Comparison of ENCODE assay signal across 28 cellular contexts in the genomic region with DNA sequence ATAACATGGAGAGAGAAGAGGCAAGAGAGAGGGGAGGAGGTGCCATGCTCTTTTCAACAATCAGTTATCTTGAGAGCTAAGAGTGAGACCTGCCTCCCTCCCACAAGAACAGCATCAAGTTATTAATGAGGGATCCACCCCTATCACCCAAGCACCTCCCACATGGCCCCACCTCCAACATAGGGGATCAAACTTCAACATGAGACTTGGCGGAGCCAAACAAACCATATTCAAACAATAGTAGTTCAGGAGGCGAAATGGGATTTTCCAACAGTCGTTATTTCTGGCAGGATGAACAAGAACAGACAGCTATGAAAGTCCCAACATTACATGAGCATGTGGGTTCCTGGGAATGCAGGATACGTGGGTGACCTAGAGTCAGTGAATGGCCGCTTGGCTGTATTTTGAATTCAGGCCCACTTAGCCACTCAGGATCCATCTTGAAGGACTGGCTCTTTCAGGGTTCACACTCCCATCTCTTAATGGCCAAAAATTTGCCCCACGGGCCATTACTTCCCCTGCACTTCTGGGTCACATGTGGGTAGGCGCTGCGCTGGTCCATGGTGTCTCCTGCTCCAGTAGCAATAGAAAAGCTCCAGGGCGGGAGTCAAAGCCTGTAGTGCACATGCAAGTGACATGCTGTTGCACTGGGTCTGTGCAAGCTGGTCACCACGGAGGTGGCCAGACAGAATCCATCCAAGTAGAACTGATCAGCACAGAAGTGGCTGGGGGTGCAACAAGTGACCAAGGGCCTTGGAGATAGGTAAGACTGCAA. TPM values are rescaled to one million over a fixed set of nuclear protein-coding genes. Genes with fewer than 3 reads are reported as not detected.
A peak's percentile ranks its signal among the peaks of the same experiment; 100 is the strongest.
DNase-seq lines count a peak whose midpoint lies in the region; ATAC-seq and TF ChIP-seq lines count a peak whose summit lies in the region.
"Had no signal": no experiment of that assay in that cellular context is flagged by ENCODE, and none has a peak within 500 bp of the region (broad histone marks: within the 10 kb centered on the region; RNA-seq: fewer than 3 reads in every experiment).

No MANE protein-coding gene starts in this region.

- intact Hi-C loops in HCT116 (cut with micrococcal nuclease), result no loop called here
- intact Hi-C loops in aorta (cut with DNase I), result no loop called here

- no peak overlapping the region for H3K4me2 ChIP-seq in HCT116 (ENCODE audit: low read length)
- H3K4me2 ChIP-seq: A549 had no signal

- H4K20me1 ChIP-seq in HCT116 (ENCODE audit: insufficient read depth), result no peaks in the 10 kb centered on the region

- POLR2A ChIA-PET in HCT116 (lab: Charles Lee), result no interaction called here

- RAD21 ChIA-PET in HCT116 (lab: Charles Lee; ENCODE audit: low non-redundant PET in 1 of 2, low total read pairs in 2 of 2, uncharacterized antibody in 2 of 2, unreplicated experiment in 2 of 2), result no interaction called here

- H3K79me2 ChIP-seq in HCT116 (ENCODE audit: insufficient read depth, low read length), result no peaks in the 10 kb centered on the region

- BruUV-seq in HCT116 (replicated peaks; lab: Mats Ljungman, UMichigan), result no TSS peak

- H3K4me1 ChIP-seq in HCT116 (ENCODE audit: control insufficient read depth in 1 of 2, insufficient read depth in 2 of 2, low read length in 2 of 2), result peaks cover 0 to 7% of the 10 kb centered on the region in 2 experiments; a peak in 2 of 4 replicates
- H3K4me1 ChIP-seq in SJSA1 (replicated peaks), result peaks cover 52% of the 10 kb centered on the region
- no peaks in the 10 kb centered on the region for H3K4me1 ChIP-seq in aorta (ENCODE audit: control insufficient read depth in 1 of 2, insufficient read depth in 2 of 2, low read length in 2 of 2)
- H3K4me1 ChIP-seq: body of pancreas, pancreas had no signal

- CTCF ChIA-PET in HCT116 (lab: Charles Lee), result no interaction called here

- H3K27me3 ChIP-seq in HCT116 (ENCODE audit: insufficient read depth, low read length), result no peaks in the 10 kb centered on the region
- no peaks in the 10 kb centered on the region for H3K27me3 ChIP-seq in SJSA1 (replicated peaks)
- H3K27me3 ChIP-seq in aorta (ENCODE audit: control insufficient read depth in 1 of 2, insufficient read depth in 2 of 2, low read length in 1 of 2), result no peaks in the 10 kb centered on the region
- H3K27me3 ChIP-seq: foreskin keratinocyte, pancreas, spleen had no signal

- ATAC-seq in HCT116 (0 out of 2 replicates have a peak, but pooled peaks have one; percentile 47), left lobe of liver (peak; percentile 80), aorta (ENCODE audit: low FRiP score) (no peak)
- ATAC-seq: body of pancreas; left lung; natural killer cell; pancreas; Right ventricle myocardium inferior; stimulated activated memory B cell treated with anti-CD40 and anti-IgM and Interleukin-4, amounts not matched to agents 10 μg/mL and 1 μg/mL and 100 μg/mL, for 72 hours had no signal

- peak; percentile 16 for DNase-seq in A172 (ENCODE audit: low spot score)
- DNase-seq in HCT116 (ENCODE audit: low read depth, low spot score), result no peak
- peak; percentile 58 to 67 for DNase-seq in SJSA1 (ENCODE audit: low read depth in 1 of 2, low spot score in 2 of 2)
- DNase-seq in left lobe of liver (ENCODE audit: low spot score), result no peak
- no peak for DNase-seq in ureter (ENCODE audit: low spot score)
- no peak for DNase-seq in NCI-H2171 treated with DMSO at 0.1 percent for 48 hours (lab: John Stamatoyannopoulos, UW)
- DNase-seq in aorta, result no peak
- DNase-seq in effector CD4-positive, alpha-beta T cell, result no peak
- DNase-seq: activated CD4-positive, alpha-beta T cell treated with anti-CD3 and anti-CD28 coated beads, Interleukin-2, amount 50 U/mL, for 4 hours; activated CD4-positive, CD25-positive, alpha-beta regulatory T cell; activated effector memory CD4-positive, alpha-beta T cell treated with Interleukin-2 at 50 U/mL for 16 hours; activated naive CD8-positive, alpha-beta T cell treated with anti-CD3 and anti-CD28 coated beads, Interleukin-2, amount 10 ng/mL, durations not matched to agents 7 days and 5 days; body of pancreas; cerebellar nuclear complex; effector memory CD4-positive, alpha-beta T cell; KG1; left lung; midbrain; natural killer cell; NCI-H146; NCI-H2171; pancreas; spleen; stimulated activated CD4-positive, alpha-beta T cell treated with anti-CD3 and anti-CD28 coated beads, Interleukin-4, amount 100 ng/mL, for 1 hour had no signal

- no peak overlapping the region for H3K9ac ChIP-seq in HCT116 (ENCODE audit: low read length)

- TF ChIP-seq RAD21 in HCT116 (IDR thresholded peaks at IDR 0.05; ENCODE audit: low read depth), result no peak

- H2AFZ ChIP-seq in HCT116 (ENCODE audit: low read depth, low read length, poor library complexity, severe bottlenecking), result peak overlapping the region; percentile 16

- H3K4me3 ChIP-seq in HCT116 (replicated peaks in 1 of 2; ENCODE audit: low read depth in 1 of 2, low read length in 2 of 2), result no peak overlapping the region
- H3K4me3 ChIP-seq in SJSA1, result no peak overlapping the region
- H3K4me3 ChIP-seq in aorta (ENCODE audit: low read length in 2 of 2), result no peak overlapping the region
- H3K4me3 ChIP-seq: A549, body of pancreas, left lung, pancreas had no signal

- H3K9me3 ChIP-seq in HCT116 (ENCODE audit: control insufficient read depth in 1 of 2, insufficient read depth in 1 of 2, low read depth in 1 of 2, low read length in 2 of 2), result no peaks in the 10 kb centered on the region
- H3K9me3 ChIP-seq in SJSA1 (replicated peaks), result no peaks in the 10 kb centered on the region
- H3K9me3 ChIP-seq in aorta (ENCODE audit: control insufficient read depth, low read length), result no peaks in the 10 kb centered on the region
- H3K9me3 ChIP-seq: A549, body of pancreas, left lung, pancreas, spleen had no signal

- no peaks in the 10 kb centered on the region for H3K9me2 ChIP-seq in HCT116 (ENCODE audit: insufficient read depth)

- H3K27ac ChIP-seq in HCT116 (ENCODE audit: low read depth, low read length), result no peak overlapping the region
- H3K27ac ChIP-seq in SJSA1, result 0 out of 2 replicates have a peak overlapping the region, but pooled peaks have one; percentile 12
- no peak overlapping the region for H3K27ac ChIP-seq in aorta (ENCODE audit: low read depth in 1 of 2, low read length in 2 of 2)
- H3K27ac ChIP-seq: A549, body of pancreas, foreskin keratinocyte, left lung, pancreas had no signal

- no peak for TF ChIP-seq POLR2A in HCT116 (IDR thresholded peaks at IDR 0.05; ENCODE audit: borderline replicate concordance, extremely low read depth, insufficient read depth, insufficient read length)

- WGBS in aorta, 2 donors, result 78 to 82% methylated on average over 10 of the region's 10 CpGs

- no peaks in the 10 kb centered on the region for H3K36me3 ChIP-seq in HCT116 (ENCODE audit: control insufficient read depth in 1 of 2, insufficient read depth in 2 of 2, low read length in 2 of 2)
- H3K36me3 ChIP-seq in SJSA1, result no peaks in the 10 kb centered on the region
- H3K36me3 ChIP-seq in aorta (ENCODE audit: control insufficient read depth in 1 of 2, insufficient read depth in 2 of 2, low read length in 1 of 2), result no peaks in the 10 kb centered on the region
- H3K36me3 ChIP-seq: left lung, pancreas, spleen had no signal

- TF ChIP-seq CTCF in HCT116 (IDR thresholded peaks at IDR 0.05 in 2 of 3, conservative IDR thresholded peaks at IDR 0.05 in 1 of 3; ENCODE audit: borderline replicate concordance in 1 of 3, insufficient read depth in 1 of 3, low read depth in 2 of 3, low read length in 2 of 3), result no peak

RNA-seq across cellular contexts. Expression of a gene that starts 7.1 kb away (rescaled TPM):
- 57.3 and 59.7 TPM in 2 replicates for total RNA-seq in A172 (2014; rRNA removed; shearing (Covaris generic))
- total RNA-seq in HCT116 (2021; ENCODE audit: unreplicated experiment) (51.9 TPM), left lobe of liver (16.5 TPM), ureter (50.1 TPM), aorta (10 to 100 TPM; 27.5 to 31.4 TPM)
- polyA plus RNA-seq in HCT116 (2012), result 26.8 and 31.6 TPM in 2 replicates
- 60.9 and 78.4 TPM in 2 replicates for total RNA-seq in SJSA1 (2014; rRNA removed; shearing (Covaris generic))
- polyA plus RNA-seq in aorta, result 10 to 100 TPM in 1 of 2 donors, 1 to 10 TPM in 1; 5.0 to 10.3 TPM

RNA-seq across cellular contexts. Expression of a gene that starts 24.8 kb away (rescaled TPM):
- total RNA-seq in A172 (2014; rRNA removed; shearing (Covaris generic)), result 193 and 203 TPM in 2 replicates
- 58.6 TPM for total RNA-seq in HCT116 (2021; ENCODE audit: unreplicated experiment)
- 63.3 and 67.8 TPM in 2 replicates for polyA plus RNA-seq in HCT116 (2012)
- total RNA-seq in SJSA1 (2014; rRNA removed; shearing (Covaris generic)), result 177 and 206 TPM in 2 replicates
- 37.3 TPM for total RNA-seq in left lobe of liver
- 66.1 TPM for total RNA-seq in ureter
- total RNA-seq in aorta, result 100 to 1,000 TPM in 1 of 2 donors, 10 to 100 TPM in 1; 86.7 to 124 TPM
- 100 to 1,000 TPM; 143 to 160 TPM for polyA plus RNA-seq in aorta

RNA-seq across cellular contexts. Expression of a gene that starts 52.6 kb away (rescaled TPM):
- total RNA-seq in A172 (2014; rRNA removed; shearing (Covaris generic)), result 186 and 199 TPM in 2 replicates
- total RNA-seq in HCT116 (2021; ENCODE audit: unreplicated experiment) (130 TPM), left lobe of liver (49.2 TPM), ureter (145 TPM), aorta (10 to 100 TPM; 46.8 to 60.9 TPM)
- 142 and 187 TPM in 2 replicates for polyA plus RNA-seq in HCT116 (2012)
- 84.7 and 92.2 TPM in 2 replicates for total RNA-seq in SJSA1 (2014; rRNA removed; shearing (Covaris generic))
- 10 to 100 TPM; 69.2 to 75.5 TPM for polyA plus RNA-seq in aorta

RNA-seq across cellular contexts. Expression of a gene that starts 52.7 kb away (rescaled TPM):
- 37.9 and 41.4 TPM in 2 replicates for total RNA-seq in A172 (2014; rRNA removed; shearing (Covaris generic))
- total RNA-seq in HCT116 (2021; ENCODE audit: unreplicated experiment), result 67.1 TPM
- polyA plus RNA-seq in HCT116 (2012), result 53.0 and 55.4 TPM in 2 replicates
- total RNA-seq in SJSA1 (2014; rRNA removed; shearing (Covaris generic)), result 32.0 and 43.5 TPM in 2 replicates
- 12.0 TPM for total RNA-seq in left lobe of liver
- 26.6 TPM for total RNA-seq in ureter
- total RNA-seq in aorta, result 10 to 100 TPM in 1 of 2 donors, 1 to 10 TPM in 1; 9.7 to 19.2 TPM
- polyA plus RNA-seq in aorta, result 10 to 100 TPM; 12.3 to 15.0 TPM

Comparison
In these comparisons a context has a peak if more than half of its experiments do, and no peak if none do; other contexts are left out.
1. DNase-seq: peak in A172 (single experiment) and SJSA1 (2 of 2); none in HCT116 (single experiment), left lobe of liver (single experiment), ureter (single experiment), NCI-H2171 treated with DMSO at 0.1 percent for 48 hours (single experiment), aorta (0 of 2) and effector CD4-positive, alpha-beta T cell (single experiment).